20 cellular contexts compared by ENCODE assay signal in genomic region chr1:219160942-219161341, GRCh38.
"Had no signal": no experiment of that assay in that cellular context is flagged by ENCODE, and none has a peak within 500 bp of the region (broad histone marks: within the 10 kb centered on the region; RNA-seq: fewer than 3 reads in every experiment).

No MANE protein-coding gene starts in this region.

- H3K9ac ChIP-seq: neural progenitor cell had no signal

- H3K36me3 ChIP-seq: cardiac muscle cell, gastrocnemius medialis, heart left ventricle, left lung, neural progenitor cell, pancreas, tibial artery had no signal

- H3K27ac ChIP-seq: cardiac muscle cell, gastrocnemius medialis, heart left ventricle, left lung, neural progenitor cell, pancreas, tibial artery had no signal

- H2AFZ ChIP-seq: neural progenitor cell had no signal

- FAIRE-seq: endometrium, pancreas had no signal

- H3K4me2 ChIP-seq: neural progenitor cell had no signal

- H3K4me3 ChIP-seq: cardiac muscle cell, gastrocnemius medialis, heart left ventricle, left lung, mucosa of descending colon, neural progenitor cell, pancreas, tibial artery had no signal

- H3K9me3 ChIP-seq: gastrocnemius medialis, heart left ventricle, left lung, mucosa of descending colon, pancreas, tibial artery had no signal

- H3K27me3 ChIP-seq: cardiac muscle cell, gastrocnemius medialis, heart left ventricle, left lung, neural progenitor cell, pancreas, tibial artery had no signal

- DNase-seq: activated CD4-positive, alpha-beta T cell treated with anti-CD3 and anti-CD28 coated beads for 36 hours; activated CD4-positive, alpha-beta T cell treated with anti-CD3 and anti-CD28 coated beads, Interleukin-2, amount 50 U/mL, for 48 hours; activated gamma-delta T cell treated with Interleukin-2 at 50 U/mL for 16 hours; amniotic stem cell; cortex of kidney; erythroblast; gastrocnemius medialis; heart left ventricle; left lung; mucosa of descending colon; naive thymus-derived CD4-positive, alpha-beta T cell; pancreas; stimulated activated CD4-positive, alpha-beta T cell treated with anti-CD3 and anti-CD28 coated beads, Interleukin-2, amount 100 ng/mL, for 24 hours; stimulated activated naive CD8-positive, alpha-beta T cell treated with anti-CD3 and anti-CD28 coated beads, Interleukin-15, Interleukin-2, amounts not matched to agents 100 U/mL and 50 U/mL, for 24 hours; substantia nigra; tibial artery had no signal

- H3K4me1 ChIP-seq: gastrocnemius medialis, heart left ventricle, left lung, pancreas, tibial artery had no signal

- ATAC-seq: activated CD4-positive, alpha-beta T cell treated with anti-CD3 and anti-CD28 coated beads for 36 hours; gastrocnemius medialis; mucosa of descending colon; naive thymus-derived CD4-positive, alpha-beta T cell; pancreas; stimulated activated naive CD8-positive, alpha-beta T cell treated with anti-CD3 and anti-CD28 coated beads, Interleukin-15, Interleukin-2, amounts not matched to agents 100 U/mL and 50 U/mL, for 24 hours; WTC11 had no signal
